34 cellular contexts compared by ENCODE assay signal in genomic region chr5:32245742-32246141, GRCh38.
"Had no signal": no experiment of that assay in that cellular context is flagged by ENCODE, and none has a peak within 500 bp of the region (broad histone marks: within the 10 kb centered on the region; RNA-seq: fewer than 3 reads in every experiment).

No MANE protein-coding gene starts in this region.

- H3K27me3 ChIP-seq: MG63 had no signal

- H3K9me3 ChIP-seq: MG63 had no signal

- DNase-seq: Kasumi-1, MG63, MM.1S, MV-4-11, NCI-H1048, NCI-H1092, NCI-H1092 treated with DMSO at 0.1 percent for 48 hours, NCI-H1105, NCI-H1105 treated with DMSO at 0.1 percent for 48 hours, NCI-H1417, NCI-H1417 treated with DMSO at 0.1 percent for 48 hours, NCI-H1436, NCI-H1436 treated with DMSO at 0.1 percent for 48 hours, NCI-H146, NCI-H1694, NCI-H1694 treated with DMSO at 0.1 percent for 48 hours, NCI-H187, NCI-H187 treated with DMSO at 0.1 percent for 48 hours, NCI-H1930, NCI-H2029, NCI-H2029 treated with DMSO at 0.1 percent for 48 hours, NCI-H2081, NCI-H2081 treated with DMSO at 0.1 percent for 48 hours, NCI-H2107, NCI-H2171, NCI-H2171 treated with DMSO at 0.1 percent for 48 hours, NCI-H2227 treated with DMSO at 0.1 percent for 48 hours, NCI-H226, NCI-H345, NCI-H446, NCI-H446 treated with DMSO at 0.1 percent for 48 hours, NCI-H510A, NCI-H510A treated with DMSO at 0.1 percent for 48 hours, NCI-H524 had no signal

- H3K4me3 ChIP-seq: MG63 had no signal
